In the genomic region with DNA sequence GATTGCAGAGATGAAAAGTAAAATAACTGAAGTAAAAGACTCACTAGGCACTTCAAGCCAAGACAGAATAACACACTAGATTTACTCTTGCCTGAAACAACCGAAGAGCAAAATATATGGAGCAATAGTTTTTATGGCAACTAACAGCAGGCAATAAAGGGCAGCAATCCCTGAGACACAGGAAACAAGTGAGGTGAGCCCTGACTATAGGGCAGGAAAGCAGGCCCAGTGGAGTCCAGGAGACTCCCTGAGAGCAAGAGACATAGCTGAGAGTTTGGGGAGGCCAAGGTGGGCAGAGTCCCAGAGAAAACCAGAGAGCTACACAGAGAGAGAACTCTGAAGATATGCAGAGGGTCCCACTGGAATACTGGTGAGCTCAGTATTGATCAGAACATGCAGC, we compare ENCODE assay signal across 15 cellular contexts. TPM values are rescaled to one million over a fixed set of nuclear protein-coding genes. Genes with fewer than 3 reads are reported as not detected.
DNase-seq lines count a peak whose midpoint lies in the region; ATAC-seq and TF ChIP-seq lines count a peak whose summit lies in the region.
"Had no signal": no experiment of that assay in that cellular context is flagged by ENCODE, and none has a peak within 500 bp of the region (broad histone marks: within the 10 kb centered on the region; RNA-seq: fewer than 3 reads in every experiment).

No MANE protein-coding gene starts in this region.

- no peak for TF ChIP-seq CTCF in CD8-positive, alpha-beta T cell (IDR thresholded peaks at IDR 0.05)
- no peak for TF ChIP-seq CTCF in endodermal cell (conservative IDR thresholded peaks at IDR 0.05)

- no peaks in the 10 kb centered on the region for H3K9me3 ChIP-seq in CD8-positive, alpha-beta T cell (ENCODE audit: low read length)
- H3K9me3 ChIP-seq in mucosa of rectum (ENCODE audit: control insufficient read depth in 2 of 2, low read length in 2 of 2) (no peaks in the 10 kb centered on the region), endodermal cell (ENCODE audit: control insufficient read depth, low read length) (no peaks in the 10 kb centered on the region)
- H3K9me3 ChIP-seq: A549 had no signal

- H3K9me3 Mint-ChIP-seq in CD8-positive, alpha-beta T cell: no peaks in the 10 kb centered on the region
- no peaks in the 10 kb centered on the region for H3K9me3 Mint-ChIP-seq in effector memory CD8-positive, alpha-beta T cell
- peaks cover 1% of the 10 kb centered on the region for H3K9me3 Mint-ChIP-seq in endodermal cell

- H3K4me1 ChIP-seq in CD8-positive, alpha-beta T cell (ENCODE audit: insufficient read depth, low read length): no peaks in the 10 kb centered on the region
- H3K4me1 ChIP-seq in mucosa of rectum (ENCODE audit: control insufficient read depth in 2 of 2, insufficient read depth in 2 of 2, low read length in 2 of 2) (peaks cover 0 to 11% of the 10 kb centered on the region in 2 donors), endodermal cell (ENCODE audit: control insufficient read depth, insufficient read depth, low read length) (no peaks in the 10 kb centered on the region)
- H3K4me1 ChIP-seq: A549 had no signal

- H3K4me3 Mint-ChIP-seq in CD8-positive, alpha-beta T cell: no peak overlapping the region
- H3K4me3 Mint-ChIP-seq in effector memory CD8-positive, alpha-beta T cell: no peak overlapping the region
- H3K4me3 Mint-ChIP-seq in endodermal cell: no peak overlapping the region

- no peak for ATAC-seq in CD8-positive, alpha-beta T cell
- no peak for ATAC-seq in effector memory CD8-positive, alpha-beta T cell (replicated peaks)
- no peak for ATAC-seq in HG03342 (IDR thresholded peaks at IDR 0.05; ENCODE audit: unreplicated experiment)
- ATAC-seq: A549, HCT116 had no signal

- intact Hi-C loops in CD8-positive, alpha-beta T cell (cut with DNase I, micrococcal nuclease): no loop called here

- H3K27ac ChIP-seq in CD8-positive, alpha-beta T cell (ENCODE audit: low read depth, low read length): no peak overlapping the region
- H3K27ac ChIP-seq in mucosa of rectum (ENCODE audit: low read depth in 2 of 2, low read length in 2 of 2): peak overlapping the region; percentile 44 to 63
- no peak overlapping the region for H3K27ac ChIP-seq in endodermal cell (ENCODE audit: low read depth, low read length)
- H3K27ac ChIP-seq: A549, GM23248 had no signal

- no peak overlapping the region for H3K4me3 ChIP-seq in CD8-positive, alpha-beta T cell (ENCODE audit: low read depth, low read length)
- H3K4me3 ChIP-seq in mucosa of rectum (ENCODE audit: low read length in 2 of 2) (no peak overlapping the region), endodermal cell (ENCODE audit: low read length) (no peak overlapping the region)
- H3K4me3 ChIP-seq: A549, GM23248 had no signal

- H3K36me3 ChIP-seq in CD8-positive, alpha-beta T cell (ENCODE audit: insufficient read depth, low read length): peaks cover 39% of the 10 kb centered on the region
- H3K36me3 ChIP-seq in mucosa of rectum (ENCODE audit: control insufficient read depth in 2 of 2, insufficient read depth in 2 of 2, low read length in 2 of 2): peaks cover 13 to 36% of the 10 kb centered on the region in 2 donors
- H3K36me3 ChIP-seq in endodermal cell (ENCODE audit: control insufficient read depth, insufficient read depth, low read length): peaks cover 75% of the 10 kb centered on the region

- peaks cover 77% of the 10 kb centered on the region for H3K36me3 Mint-ChIP-seq in CD8-positive, alpha-beta T cell
- peaks cover 66% of the 10 kb centered on the region for H3K36me3 Mint-ChIP-seq in effector memory CD8-positive, alpha-beta T cell (ENCODE audit: insufficient read depth)
- peaks cover 52% of the 10 kb centered on the region for H3K36me3 Mint-ChIP-seq in endodermal cell (ENCODE audit: low read depth)

- CTCF ChIA-PET in CD8-positive, alpha-beta T cell (lab: Charles Lee): interaction anchor here (1.7 kb wide), 1 partner anchor 10 kb away, joined by 4 read pairs; no protein-coding TSS in a partner anchor

- H3K9ac ChIP-seq in mucosa of rectum (ENCODE audit: low read depth in 1 of 2, low read length in 2 of 2): peak overlapping the region in 1 of 2 donors; percentile 17
- H3K9ac ChIP-seq in endodermal cell (ENCODE audit: extremely low read depth, low read length, poor library complexity, severe bottlenecking): no peak overlapping the region
- H3K9ac ChIP-seq: GM23248 had no signal

- DNase-seq in CD8-positive, alpha-beta T cell: no peak
- DNase-seq in HuH-7 (ENCODE audit: low spot score): peak; percentile 10
- DNase-seq in effector memory CD8-positive, alpha-beta T cell: no peak
- DNase-seq in NCI-H2171 treated with DMSO at 0.1 percent for 48 hours (lab: John Stamatoyannopoulos, UW): no peak
- DNase-seq in SHP77 treated with DMSO at 0.1 percent for 48 hours (lab: John Stamatoyannopoulos, UW): no peak
- no peak for DNase-seq in endodermal cell
- DNase-seq: DMS 273 treated with DMSO at 0.1 percent for 48 hours, GM23248, IMR-90 had no signal

- peaks cover 2% of the 10 kb centered on the region for H3K4me1 Mint-ChIP-seq in CD8-positive, alpha-beta T cell (ENCODE audit: low read depth)
- peaks cover 5% of the 10 kb centered on the region in 2 donors for H3K4me1 Mint-ChIP-seq in effector memory CD8-positive, alpha-beta T cell (ENCODE audit: low read depth in 2 of 2)
- no peaks in the 10 kb centered on the region for H3K4me1 Mint-ChIP-seq in endodermal cell

- POLR2A ChIA-PET in CD8-positive, alpha-beta T cell (lab: Charles Lee): interaction anchor here (2.1 kb wide), 1 partner anchor 18 kb away, joined by 7 read pairs; a partner anchor contains a TSS

- peak overlapping the region; percentile 7 for H3K27ac Mint-ChIP-seq in CD8-positive, alpha-beta T cell
- H3K27ac Mint-ChIP-seq in effector memory CD8-positive, alpha-beta T cell: peak overlapping the region; percentile 1 to 48
- no peak overlapping the region for H3K27ac Mint-ChIP-seq in endodermal cell

- H3K27me3 Mint-ChIP-seq in CD8-positive, alpha-beta T cell (ENCODE audit: low read depth): no peaks in the 10 kb centered on the region
- H3K27me3 Mint-ChIP-seq in effector memory CD8-positive, alpha-beta T cell: no peaks in the 10 kb centered on the region
- H3K27me3 Mint-ChIP-seq in endodermal cell (ENCODE audit: insufficient read depth): no peaks in the 10 kb centered on the region

- H3K27me3 ChIP-seq in CD8-positive, alpha-beta T cell (ENCODE audit: insufficient read depth, low read length): no peaks in the 10 kb centered on the region
- H3K27me3 ChIP-seq in mucosa of rectum (ENCODE audit: control insufficient read depth in 2 of 2, insufficient read depth in 2 of 2, low read length in 2 of 2) (no peaks in the 10 kb centered on the region), endodermal cell (ENCODE audit: control insufficient read depth, insufficient read depth, low read length, poor library complexity, severe bottlenecking) (no peaks in the 10 kb centered on the region)

- 93 to 100% methylated on average over 1 of the region's 1 CpG for WGBS in endodermal cell (ENCODE audit: insufficient coverage in 1 of 2, insufficient read length in 1 of 2), 2 experiments

RNA-seq across cellular contexts. Expression of a gene that starts 18.8 kb away (rescaled TPM):
- total RNA-seq in CD8-positive, alpha-beta T cell: 1 to 10 TPM; 7.2 to 8.5 TPM
- 10 to 100 TPM; 15.9 to 18.3 TPM for total RNA-seq in endodermal cell
- 31.4 TPM for polyA plus RNA-seq in endodermal cell (2013, experiment 1 of 2)
- 28.4 TPM for polyA plus RNA-seq in endodermal cell (2013, experiment 2 of 2)

RNA-seq across cellular contexts. Expression of a gene that starts 34.4 kb away (rescaled TPM):
- total RNA-seq in CD8-positive, alpha-beta T cell: not detected
- total RNA-seq in endodermal cell: not detected
- 0.21 TPM for polyA plus RNA-seq in endodermal cell (2013, experiment 1 of 2)
- not detected for polyA plus RNA-seq in endodermal cell (2013, experiment 2 of 2)
- total RNA-seq: Daoy, GM23248, IMR-90 had no signal
- polyA plus RNA-seq: A549, BJ, GM23248, IMR-90 had no signal

Comparison
In these comparisons a context has a peak if more than half of its experiments do, and no peak if none do; other contexts are left out.
1. H3K27ac ChIP-seq: peak in mucosa of rectum (2 of 2); none in CD8-positive, alpha-beta T cell (single experiment) and endodermal cell (single experiment).